In genomic region chr15:40534371-40534770, GRCh38 we compare ENCODE assay signal across 18 cellular contexts.
"Had no signal": no experiment of that assay in that cellular context is flagged by ENCODE, and none has a peak within 500 bp of the region (broad histone marks: within the 10 kb centered on the region; RNA-seq: fewer than 3 reads in every experiment).

No MANE protein-coding gene starts in this region.

- DNase-seq: effector memory CD4-positive, alpha-beta T cell; gastrocnemius medialis; glutamatergic neuron; islet precursor cell; mucosa of descending colon; natural killer cell; occipital lobe; pancreas; right cardiac atrium; small intestine; stimulated activated CD4-positive, alpha-beta T cell treated with anti-CD3 and anti-CD28 coated beads, Interleukin-4, amount 100 ng/mL, for 1 hour; stimulated activated CD8-positive, alpha-beta memory T cell treated with anti-CD3 and anti-CD28 coated beads, Interleukin-4, amount 100 ng/mL, for 48 hours; stimulated activated naive CD8-positive, alpha-beta T cell treated with anti-CD3 and anti-CD28 coated beads, Interleukin-15, amount 100 ng/mL, for 72 hours; testis; upper lobe of right lung had no signal

- ATAC-seq: esophagus mucosa; gastrocnemius medialis; left lobe of liver; mucosa of descending colon; natural killer cell; pancreas; right cardiac atrium; stimulated activated effector memory CD8-positive, alpha-beta T cell treated with anti-CD3 and anti-CD28 coated beads, Interleukin-12 subunit alpha, Interleukin-12 subunit beta, amount 100 ng/mL, for 72 hours; stimulated activated naive CD8-positive, alpha-beta T cell treated with anti-CD3 and anti-CD28 coated beads, Interleukin-15, amount 100 ng/mL, for 72 hours; upper lobe of right lung had no signal
